In the genomic region with DNA sequence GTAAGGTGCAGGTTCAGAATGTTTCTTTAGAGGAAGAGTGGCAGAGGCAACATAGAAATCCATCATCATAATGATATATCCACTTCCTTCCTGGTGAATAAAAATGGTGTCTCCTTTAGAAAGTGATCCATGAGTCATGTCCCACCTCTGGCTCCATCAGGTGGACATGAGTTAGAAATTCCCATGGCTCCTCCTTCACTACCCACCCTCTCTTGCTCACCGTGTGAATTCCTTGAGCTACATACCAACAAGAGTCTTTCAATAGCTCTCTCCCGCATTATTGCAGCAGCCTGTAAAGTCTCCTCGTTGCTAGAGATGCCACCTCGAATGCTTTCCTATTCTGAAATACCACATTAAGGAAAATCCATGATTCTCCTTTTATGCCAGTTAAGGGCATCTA, we compare ENCODE assay signal across 17 cellular contexts.
"Had no signal": no experiment of that assay in that cellular context is flagged by ENCODE, and none has a peak within 500 bp of the region (broad histone marks: within the 10 kb centered on the region; RNA-seq: fewer than 3 reads in every experiment).

No MANE protein-coding gene starts in this region.

- H3K27ac Mint-ChIP-seq: activated CD4-positive, alpha-beta T cell treated with anti-CD3 and anti-CD28 coated beads, Interleukin-2, amount 10 ng/mL, durations not matched to agents 7 days and 5 days; activated naive CD8-positive, alpha-beta T cell treated with anti-CD3 and anti-CD28 coated beads, Interleukin-2, amount 10 ng/mL, durations not matched to agents 7 days and 5 days; brain; natural killer cell treated with Interleukin-12 subunit alpha and Interleukin-12 subunit beta and Interleukin-15 and Interleukin-18, amount 100 ng/mL, for 72 hours; stimulated activated memory B cell treated with anti-CD40 and anti-IgM and Interleukin-4, amounts not matched to agents 10 μg/mL and 1 μg/mL and 100 μg/mL, for 72 hours had no signal

- H3K36me3 ChIP-seq: gastrocnemius medialis, heart left ventricle, thyroid gland, uterus had no signal

- DNase-seq: activated CD4-positive, alpha-beta T cell treated with anti-CD3 and anti-CD28 coated beads, Interleukin-2, amount 10 ng/mL, durations not matched to agents 7 days and 5 days; activated CD8-positive, alpha-beta memory T cell treated with anti-CD3 and anti-CD28 coated beads, Interleukin-2, amount 50 U/mL, for 48 hours; activated gamma-delta T cell treated with Interleukin-2 at 50 U/mL for 16 hours; activated naive CD8-positive, alpha-beta T cell treated with anti-CD3 and anti-CD28 coated beads, Interleukin-2, amount 10 ng/mL, durations not matched to agents 7 days and 5 days; cortex of kidney; effector CD8-positive, alpha-beta T cell; gastrocnemius medialis; heart left ventricle; posterior cingulate gyrus; retina; stimulated activated CD4-positive, alpha-beta T cell treated with anti-CD3 and anti-CD28 coated beads, Interleukin-2, amount 100 ng/mL, for 48 hours; T-helper 9 cell; thyroid gland; uterus had no signal

- H3K4me3 ChIP-seq: gastrocnemius medialis, heart left ventricle, thyroid gland, uterus had no signal

- H3K36me3 Mint-ChIP-seq: activated naive CD8-positive, alpha-beta T cell treated with anti-CD3 and anti-CD28 coated beads, Interleukin-2, amount 10 ng/mL, durations not matched to agents 7 days and 5 days; brain; natural killer cell treated with Interleukin-12 subunit alpha and Interleukin-12 subunit beta and Interleukin-15 and Interleukin-18, amount 100 ng/mL, for 72 hours; stimulated activated memory B cell treated with anti-CD40 and anti-IgM and Interleukin-4, amounts not matched to agents 10 μg/mL and 1 μg/mL and 100 μg/mL, for 72 hours had no signal

- H3K27ac ChIP-seq: gastrocnemius medialis, heart left ventricle, thyroid gland, uterus had no signal

- H3K27me3 Mint-ChIP-seq: brain; stimulated activated memory B cell treated with anti-CD40 and anti-IgM and Interleukin-4, amounts not matched to agents 10 μg/mL and 1 μg/mL and 100 μg/mL, for 72 hours had no signal

- H3K9me3 Mint-ChIP-seq: activated CD4-positive, alpha-beta T cell treated with anti-CD3 and anti-CD28 coated beads, Interleukin-2, amount 10 ng/mL, durations not matched to agents 7 days and 5 days; activated naive CD8-positive, alpha-beta T cell treated with anti-CD3 and anti-CD28 coated beads, Interleukin-2, amount 10 ng/mL, durations not matched to agents 7 days and 5 days; brain; natural killer cell treated with Interleukin-12 subunit alpha and Interleukin-12 subunit beta and Interleukin-15 and Interleukin-18, amount 100 ng/mL, for 72 hours; stimulated activated memory B cell treated with anti-CD40 and anti-IgM and Interleukin-4, amounts not matched to agents 10 μg/mL and 1 μg/mL and 100 μg/mL, for 72 hours had no signal

- H3K4me1 ChIP-seq: gastrocnemius medialis, heart left ventricle, thyroid gland, uterus had no signal

- H3K9me3 ChIP-seq: gastrocnemius medialis, heart left ventricle, thyroid gland, uterus had no signal

- H3K4me1 Mint-ChIP-seq: activated CD4-positive, alpha-beta T cell treated with anti-CD3 and anti-CD28 coated beads, Interleukin-2, amount 10 ng/mL, durations not matched to agents 7 days and 5 days; activated naive CD8-positive, alpha-beta T cell treated with anti-CD3 and anti-CD28 coated beads, Interleukin-2, amount 10 ng/mL, durations not matched to agents 7 days and 5 days; stimulated activated memory B cell treated with anti-CD40 and anti-IgM and Interleukin-4, amounts not matched to agents 10 μg/mL and 1 μg/mL and 100 μg/mL, for 72 hours had no signal

- H3K4me3 Mint-ChIP-seq: activated CD4-positive, alpha-beta T cell treated with anti-CD3 and anti-CD28 coated beads, Interleukin-2, amount 10 ng/mL, durations not matched to agents 7 days and 5 days; activated naive CD8-positive, alpha-beta T cell treated with anti-CD3 and anti-CD28 coated beads, Interleukin-2, amount 10 ng/mL, durations not matched to agents 7 days and 5 days; brain; natural killer cell treated with Interleukin-12 subunit alpha and Interleukin-12 subunit beta and Interleukin-15 and Interleukin-18, amount 100 ng/mL, for 72 hours; stimulated activated memory B cell treated with anti-CD40 and anti-IgM and Interleukin-4, amounts not matched to agents 10 μg/mL and 1 μg/mL and 100 μg/mL, for 72 hours had no signal

- ATAC-seq: gastrocnemius medialis; heart left ventricle; natural killer cell treated with Interleukin-12 subunit alpha and Interleukin-12 subunit beta and Interleukin-15 and Interleukin-18, amount 100 ng/mL, for 72 hours; stimulated activated memory B cell treated with anti-CD40 and anti-IgM and Interleukin-4, amounts not matched to agents 10 μg/mL and 1 μg/mL and 100 μg/mL, for 72 hours had no signal
